In genomic region chr14:44914849-44915248, GRCh38 we compare ENCODE assay signal across 19 cellular contexts. TPM values are rescaled to one million over a fixed set of nuclear protein-coding genes. Genes with fewer than 3 reads are reported as not detected.
DNase-seq lines count a peak whose midpoint lies in the region; ATAC-seq, FAIRE-seq and TF ChIP-seq lines count a peak whose summit lies in the region.
"Had no signal": no experiment of that assay in that cellular context is flagged by ENCODE, and none has a peak within 500 bp of the region (broad histone marks: within the 10 kb centered on the region; RNA-seq: fewer than 3 reads in every experiment).

No MANE protein-coding gene starts in this region.

- no peaks in the 10 kb centered on the region for H3K27me3 Mint-ChIP-seq in astrocyte (ENCODE audit: low read depth, unreplicated experiment)

- peak overlapping the region in 1 of 2 donors; percentile 13 for H3K4me3 ChIP-seq in right atrium auricular region
- H3K4me3 ChIP-seq in astrocyte (ENCODE audit: insufficient read depth, low read depth, low read length): no peak overlapping the region
- no peak overlapping the region for H3K4me3 ChIP-seq in aorta (ENCODE audit: low read length in 2 of 2)

- no peaks in the 10 kb centered on the region for H3K36me3 ChIP-seq in right atrium auricular region
- no peaks in the 10 kb centered on the region for H3K36me3 ChIP-seq in astrocyte (ENCODE audit: insufficient read depth, low read length)
- no peaks in the 10 kb centered on the region for H3K36me3 ChIP-seq in aorta (ENCODE audit: control insufficient read depth in 1 of 2, insufficient read depth in 2 of 2, low read length in 1 of 2)

- no peaks in the 10 kb centered on the region for H4K20me1 ChIP-seq in astrocyte (ENCODE audit: insufficient read depth, low read length)

- DNase-seq in Right ventricle myocardium inferior (ENCODE audit: missing footprints) (no peak), right atrium auricular region (ENCODE audit: low spot score) (no peak), astrocyte (ENCODE audit: low read depth) (peak; percentile 25), left cardiac atrium (peak; percentile 29), aorta (peak in 1 of 2 donors; percentile 46), SIG-M5 (lab: John Stamatoyannopoulos, UW) (no peak), GDM1 (lab: John Stamatoyannopoulos, UW) (no peak)
- DNase-seq: activated CD4-positive, alpha-beta T cell treated with anti-CD3 and anti-CD28 coated beads for 1 hour; activated T-cell treated with anti-CD3 and anti-CD28 coated beads, Interleukin-2, amount 50 U/mL, for 4 hours; amniotic stem cell; effector CD8-positive, alpha-beta T cell; hypothalamus; NCI-H1436 treated with DMSO at 0.1 percent for 48 hours; NK-92 treated with Interleukin-12 subunit alpha and Interleukin-12 subunit beta, amount 100 ng/mL, for 24 hours; nucleus accumbens had no signal

- H3K36me3 Mint-ChIP-seq in astrocyte (ENCODE audit: low read depth, unreplicated experiment): no peaks in the 10 kb centered on the region
- H3K36me3 Mint-ChIP-seq: IgD-negative memory B cell had no signal

- H3K9me3 Mint-ChIP-seq in astrocyte (ENCODE audit: unreplicated experiment): no peaks in the 10 kb centered on the region
- H3K9me3 Mint-ChIP-seq: activated T-cell treated with anti-CD3 and anti-CD28 coated beads, Interleukin-2, amount 50 U/mL, for 4 hours had no signal

- H3K4me1 Mint-ChIP-seq in astrocyte (ENCODE audit: low read depth, unreplicated experiment): no peaks in the 10 kb centered on the region

- H3K4me2 ChIP-seq in astrocyte (ENCODE audit: low read length): no peak overlapping the region

- H3K27ac Mint-ChIP-seq in astrocyte (ENCODE audit: unreplicated experiment): no peak overlapping the region
- H3K27ac Mint-ChIP-seq: IgD-negative memory B cell had no signal

- no peaks in the 10 kb centered on the region for H3K79me2 ChIP-seq in astrocyte (ENCODE audit: insufficient read depth, low read length)

- H2AFZ ChIP-seq in astrocyte (ENCODE audit: low read depth, low read length): peak overlapping the region; percentile 36

- H3K9ac ChIP-seq in astrocyte (ENCODE audit: low read length): no peak overlapping the region

- no peak for FAIRE-seq in astrocyte (lab: Jason Lieb, UNC)
- FAIRE-seq: GM18507 had no signal

- no peaks in the 10 kb centered on the region for H3K27me3 ChIP-seq in right atrium auricular region
- no peaks in the 10 kb centered on the region for H3K27me3 ChIP-seq in astrocyte (ENCODE audit: insufficient read depth, low read length)
- H3K27me3 ChIP-seq in aorta (ENCODE audit: control insufficient read depth in 1 of 2, insufficient read depth in 2 of 2, low read length in 1 of 2): no peaks in the 10 kb centered on the region

- no peak for TF ChIP-seq CTCF in right atrium auricular region (IDR thresholded peaks at IDR 0.05)
- no peak for TF ChIP-seq CTCF in astrocyte (IDR thresholded peaks at IDR 0.05; ENCODE audit: insufficient read depth, low read depth, low read length)

- intact Hi-C loops in Right ventricle myocardium inferior (cut with DNase I) (loop anchor here (1.0 to 5.0 kb wide), 3 partner anchors 47 to 353 kb away; partner anchors contain the start of genes KLHL28, MIS18BP1 and TOGARAM1), left cardiac atrium (cut with DNase I) (loop anchor here in 1 of 2 donors (5.0 kb wide), 2 partner anchors 337 to 352 kb away; partner anchors contain the start of gene MIS18BP1), aorta (cut with DNase I) (loop anchor here (5.0 to 10.0 kb wide), 3 partner anchors 47 to 220 kb away; partner anchors contain the start of genes FANCM (in 1 of the 2), FKBP3 (in 1 of the 2), KLHL28 (in 1 of the 2) and PRPF39 (in 1 of the 2))

- H3K4me3 Mint-ChIP-seq in astrocyte (ENCODE audit: unreplicated experiment): no peak overlapping the region
- H3K4me3 Mint-ChIP-seq: activated T-cell treated with anti-CD3 and anti-CD28 coated beads, Interleukin-2, amount 50 U/mL, for 4 hours; IgD-negative memory B cell had no signal

- 27 to 36% methylated on average over 4 of the region's 4 CpGs for WGBS in aorta, 2 donors

- ATAC-seq in Right ventricle myocardium inferior (peak; percentile 35), left cardiac atrium (peak; percentile 47 to 53), aorta (ENCODE audit: low FRiP score) (peak; percentile 38), GM19452 (IDR thresholded peaks at IDR 0.05; ENCODE audit: unreplicated experiment) (no peak)
- ATAC-seq: activated T-cell treated with anti-CD3 and anti-CD28 coated beads, Interleukin-2, amount 50 U/mL, for 4 hours; SK-N-SH treated with all-trans-retinoic acid at 6 μM for 48 hours had no signal

- H3K27ac ChIP-seq in right atrium auricular region (no peak overlapping the region), astrocyte (ENCODE audit: low read depth, low read length) (no peak overlapping the region), aorta (ENCODE audit: low read depth in 1 of 2, low read length in 2 of 2) (no peak overlapping the region)

- H3K4me1 ChIP-seq in right atrium auricular region (peaks cover 0 to 8% of the 10 kb centered on the region in 2 donors), astrocyte (ENCODE audit: insufficient read depth, low read length) (no peaks in the 10 kb centered on the region), aorta (ENCODE audit: control insufficient read depth in 1 of 2, insufficient read depth in 2 of 2, low read length in 2 of 2) (no peaks in the 10 kb centered on the region)

- H3K9me3 ChIP-seq in right atrium auricular region (peaks cover 0 to 3% of the 10 kb centered on the region in 2 donors), astrocyte (ENCODE audit: insufficient read depth, low read depth, low read length) (no peaks in the 10 kb centered on the region), aorta (ENCODE audit: control insufficient read depth, low read length) (no peaks in the 10 kb centered on the region)

RNA-seq across cellular contexts. Expression of gene KLHL28, which starts 46.9 kb away (rescaled TPM):
- 13.0 TPM for total RNA-seq in Right ventricle myocardium inferior
- total RNA-seq in right atrium auricular region: 1 to 10 TPM; 6.4 to 8.5 TPM
- 21.2 and 22.1 TPM in 2 replicates for total RNA-seq in astrocyte
- total RNA-seq in left cardiac atrium: 10 to 100 TPM; 10.5 to 10.9 TPM
- total RNA-seq in aorta: 10 to 100 TPM; 17.3 to 18.8 TPM
- polyA plus RNA-seq in aorta: 1 to 10 TPM; 2.9 to 3.4 TPM

RNA-seq across cellular contexts. Expression of gene TOGARAM1, which starts 47.1 kb away (rescaled TPM):
- total RNA-seq in Right ventricle myocardium inferior (20.5 TPM), right atrium auricular region (10 to 100 TPM; 15.1 to 24.7 TPM), astrocyte (14.7 and 15.2 TPM in 2 replicates), left cardiac atrium (10 to 100 TPM; 14.8 to 18.6 TPM), aorta (10 to 100 TPM; 12.4 to 21.4 TPM)
- 1 to 10 TPM; 6.1 to 6.2 TPM for polyA plus RNA-seq in aorta

Comparison
In these comparisons a context has a peak if more than half of its experiments do, and no peak if none do; other contexts are left out.
1. DNase-seq: peak in astrocyte (single experiment) and left cardiac atrium (single experiment); none in Right ventricle myocardium inferior (single experiment), right atrium auricular region (single experiment), SIG-M5 (single experiment) and GDM1 (single experiment).